In the genomic region with DNA sequence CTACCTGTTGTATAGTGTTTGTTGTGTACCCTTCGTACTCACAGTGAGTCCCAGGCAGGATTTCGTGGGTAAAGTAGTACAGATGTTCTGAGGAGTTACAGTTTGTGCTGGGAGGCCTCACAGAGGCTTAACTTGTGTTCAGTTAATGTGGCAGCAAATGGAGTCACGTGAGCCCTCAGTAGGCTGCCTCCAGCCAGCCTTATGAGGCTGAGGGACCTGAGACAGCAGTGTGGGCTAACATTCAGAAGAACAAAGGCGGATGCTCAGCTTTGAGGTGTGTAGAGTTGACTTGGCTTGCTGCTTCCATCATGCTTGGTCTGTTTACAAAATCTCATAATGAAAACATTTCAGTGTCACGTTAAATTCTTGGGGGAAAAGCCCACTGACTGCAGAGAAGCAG, we compare ENCODE assay signal across 12 cellular contexts.
DNase-seq lines count a peak whose midpoint lies in the region; ATAC-seq and TF ChIP-seq lines count a peak whose summit lies in the region.
"Had no signal": no experiment of that assay in that cellular context is flagged by ENCODE, and none has a peak within 500 bp of the region (broad histone marks: within the 10 kb centered on the region; RNA-seq: fewer than 3 reads in every experiment).

No MANE protein-coding gene starts in this region.

- H2AFZ ChIP-seq in trophoblast cell (ENCODE audit: insufficient read depth, low read length, poor library complexity), result no peak overlapping the region

- no peak overlapping the region for H2BK12ac ChIP-seq in trophoblast cell (ENCODE audit: low read length)

- peaks cover 23% of the 10 kb centered on the region for H3K79me2 ChIP-seq in trophoblast cell (ENCODE audit: control insufficient read depth, insufficient read depth, low read length, poor library complexity)

- H3K23ac ChIP-seq in trophoblast cell (ENCODE audit: low read length), result no peak overlapping the region

- no peaks in the 10 kb centered on the region for H3K36me3 ChIP-seq in trophoblast cell (ENCODE audit: control insufficient read depth in 1 of 2, insufficient read depth in 2 of 2, low read length in 2 of 2)
- H3K36me3 ChIP-seq: right atrium auricular region had no signal

- H3K9me3 ChIP-seq in trophoblast cell (ENCODE audit: insufficient read depth, low read depth, low read length), result no peaks in the 10 kb centered on the region
- H3K9me3 ChIP-seq: right atrium auricular region had no signal

- peak overlapping the region; percentile 22 for H3K4ac ChIP-seq in trophoblast cell (ENCODE audit: low read depth, low read length)

- H3K27ac Mint-ChIP-seq in central memory CD8-positive, alpha-beta T cell (ENCODE audit: low read depth), result peak overlapping the region; percentile 18
- H3K27ac Mint-ChIP-seq: activated naive CD8-positive, alpha-beta T cell treated with anti-CD3 and anti-CD28 coated beads, Interleukin-2, amount 10 ng/mL, durations not matched to agents 7 days and 5 days had no signal

- peak overlapping the region; percentile 17 for H3K27ac ChIP-seq in trophoblast cell (ENCODE audit: low read depth, low read length)
- H3K27ac ChIP-seq in dorsolateral prefrontal cortex, result peak overlapping the region in 2 of 59 donors; percentile 4 to 12
- H3K27ac ChIP-seq: right atrium auricular region had no signal

- H3K36me3 Mint-ChIP-seq in central memory CD8-positive, alpha-beta T cell (ENCODE audit: insufficient read depth), result peaks cover 2% of the 10 kb centered on the region
- H3K36me3 Mint-ChIP-seq: activated naive CD8-positive, alpha-beta T cell treated with anti-CD3 and anti-CD28 coated beads, Interleukin-2, amount 10 ng/mL, durations not matched to agents 7 days and 5 days had no signal

- ATAC-seq in GM18873 (IDR thresholded peaks at IDR 0.05; ENCODE audit: low FRiP score, unreplicated experiment), result peak; percentile 34
- ATAC-seq in HG03442 (IDR thresholded peaks at IDR 0.05; ENCODE audit: unreplicated experiment), result peak; percentile 30
- peak; percentile 16 for ATAC-seq in central memory CD8-positive, alpha-beta T cell (replicated peaks; ENCODE audit: extremely low read depth, poor library complexity, severe bottlenecking)
- no peak for ATAC-seq in HG02884 (IDR thresholded peaks at IDR 0.05; ENCODE audit: unreplicated experiment)
- ATAC-seq in HG02885 (IDR thresholded peaks at IDR 0.05; ENCODE audit: poor library complexity, unreplicated experiment), result no peak
- no peak for ATAC-seq in HG02970 (IDR thresholded peaks at IDR 0.05; ENCODE audit: low FRiP score, unreplicated experiment)

- no peaks in the 10 kb centered on the region for H3K27me3 Mint-ChIP-seq in central memory CD8-positive, alpha-beta T cell

- no peak overlapping the region for H4K12ac ChIP-seq in trophoblast cell (ENCODE audit: low read depth, low read length)

- H3K9ac ChIP-seq in trophoblast cell (ENCODE audit: low read length), result no peak overlapping the region

- no peak overlapping the region for H4K8ac ChIP-seq in trophoblast cell (ENCODE audit: low read depth, low read length)

- no peak overlapping the region for H3K4me3 Mint-ChIP-seq in central memory CD8-positive, alpha-beta T cell
- H3K4me3 Mint-ChIP-seq: activated naive CD8-positive, alpha-beta T cell treated with anti-CD3 and anti-CD28 coated beads, Interleukin-2, amount 10 ng/mL, durations not matched to agents 7 days and 5 days had no signal

- DNase-seq in central memory CD8-positive, alpha-beta T cell (ENCODE audit: low spot score in 2 of 2), result no peak
- DNase-seq in trophoblast cell (no peak), dorsolateral prefrontal cortex (no peak)
- DNase-seq: activated naive CD8-positive, alpha-beta T cell treated with anti-CD3 and anti-CD28 coated beads, Interleukin-2, amount 10 ng/mL, durations not matched to agents 7 days and 5 days; H7; NCI-H226 had no signal

- H3K18ac ChIP-seq in trophoblast cell (ENCODE audit: low read length), result peak overlapping the region; percentile 37

- peaks cover 11% of the 10 kb centered on the region for H3K4me1 Mint-ChIP-seq in central memory CD8-positive, alpha-beta T cell

- H2BK5ac ChIP-seq in trophoblast cell (ENCODE audit: low read depth, low read length, poor library complexity), result no peak overlapping the region

- H3K9me3 Mint-ChIP-seq in central memory CD8-positive, alpha-beta T cell, result peaks cover 1% of the 10 kb centered on the region

- peaks cover 9% of the 10 kb centered on the region for H3K79me1 ChIP-seq in trophoblast cell (ENCODE audit: low read length)

- intact Hi-C loops in dorsolateral prefrontal cortex (cut with DNase I), result loop anchor here (5.0 to 10.0 kb wide), 2 partner anchors 119 to 246 kb away; a partner anchor contains a TSS

- no peak overlapping the region for H3K4me2 ChIP-seq in trophoblast cell (ENCODE audit: low read length)

- WGBS in trophoblast cell (ENCODE audit: extremely low coverage, insufficient coverage, insufficient read length), result no CpG with 5 or more reads among the region's 5 CpGs

- H3K14ac ChIP-seq in trophoblast cell (ENCODE audit: low read length), result no peak overlapping the region

- TF ChIP-seq CTCF in dorsolateral prefrontal cortex (IDR thresholded peaks at IDR 0.05 in 54 of 56, conservative IDR thresholded peaks at IDR 0.05 in 2 of 56; ENCODE audit: low read depth in 1 of 56, partially characterized antibody in 56 of 56), result no peak

- no peak overlapping the region for H2AK5ac ChIP-seq in trophoblast cell (ENCODE audit: low read length)

- no peak overlapping the region for H2BK120ac ChIP-seq in trophoblast cell (ENCODE audit: insufficient read depth, low read length, poor library complexity)

- H3K27me3 ChIP-seq in trophoblast cell (ENCODE audit: insufficient read depth, low read length) (no peaks in the 10 kb centered on the region), dorsolateral prefrontal cortex (no peaks in the 10 kb centered on the region)
- H3K27me3 ChIP-seq: right atrium auricular region had no signal

- peaks cover 30 to 34% of the 10 kb centered on the region in 2 experiments for H3K4me1 ChIP-seq in trophoblast cell (ENCODE audit: control insufficient read depth in 1 of 2, insufficient read depth in 2 of 2, low read length in 2 of 2)

- no peak overlapping the region for H3K4me3 ChIP-seq in trophoblast cell (ENCODE audit: low read depth, low read length)
- H3K4me3 ChIP-seq in dorsolateral prefrontal cortex, result no peak overlapping the region
- H3K4me3 ChIP-seq: right atrium auricular region had no signal

- H4K91ac ChIP-seq in trophoblast cell (ENCODE audit: low read depth, low read length), result no peak overlapping the region

Comparison
In these comparisons a context has a peak if more than half of its experiments do, and no peak if none do; other contexts are left out.
1. ATAC-seq: peak in GM18873 (single experiment), HG03442 (single experiment) and central memory CD8-positive, alpha-beta T cell (single experiment); none in HG02884 (single experiment), HG02885 (single experiment) and HG02970 (single experiment).